In the genomic region with DNA sequence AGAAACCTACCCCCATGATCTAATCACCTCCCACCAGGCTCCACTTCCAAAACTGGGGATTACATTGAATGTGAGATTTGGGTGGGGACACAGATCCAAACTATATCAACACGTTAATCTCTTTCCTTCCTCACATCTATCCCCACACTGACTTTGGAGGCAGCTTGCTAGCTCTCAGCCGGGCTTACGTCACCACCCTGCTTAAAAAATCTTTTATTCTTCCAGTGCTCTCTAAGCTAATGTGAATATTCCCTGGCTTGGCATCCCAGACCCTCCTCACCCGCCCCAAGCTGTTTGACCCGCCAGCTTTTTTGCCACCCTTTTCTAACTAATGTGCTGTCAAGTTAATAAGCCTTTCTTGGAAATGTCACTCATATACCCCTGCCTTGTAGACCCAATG, we compare ENCODE assay signal across 16 cellular contexts.
"Had no signal": no experiment of that assay in that cellular context is flagged by ENCODE, and none has a peak within 500 bp of the region (broad histone marks: within the 10 kb centered on the region; RNA-seq: fewer than 3 reads in every experiment).

No MANE protein-coding gene starts in this region.

- H3K27me3 Mint-ChIP-seq: activated naive CD8-positive, alpha-beta T cell treated with anti-CD3 and anti-CD28 coated beads for 36 hours; activated T-helper 17 cell treated with anti-CD3 and anti-CD28 coated beads, Interleukin-2, amount 50 U/mL, for 72 hours had no signal

- H3K9ac ChIP-seq: neural progenitor cell had no signal

- H3K27me3 ChIP-seq: colonic mucosa, neural progenitor cell, thyroid gland had no signal

- H3K36me3 Mint-ChIP-seq: activated naive CD8-positive, alpha-beta T cell treated with anti-CD3 and anti-CD28 coated beads for 36 hours; naive B cell; neural progenitor cell; T-cell had no signal

- H3K9me3 ChIP-seq: colonic mucosa, lower lobe of right lung, thyroid gland had no signal

- H3K4me2 ChIP-seq: neural progenitor cell had no signal

- H3K4me3 ChIP-seq: colonic mucosa, lower lobe of right lung, neural progenitor cell, thyroid gland had no signal

- H3K9me3 Mint-ChIP-seq: activated naive CD8-positive, alpha-beta T cell treated with anti-CD3 and anti-CD28 coated beads for 36 hours; activated T-helper 17 cell treated with anti-CD3 and anti-CD28 coated beads, Interleukin-2, amount 50 U/mL, for 72 hours; naive B cell; neural progenitor cell; T-cell had no signal

- H3K4me3 Mint-ChIP-seq: activated CD8-positive, alpha-beta T cell treated with anti-CD3 and anti-CD28 coated beads, Interleukin-2, amount 10 ng/mL, durations not matched to agents 7 days and 5 days; activated naive CD8-positive, alpha-beta T cell treated with anti-CD3 and anti-CD28 coated beads for 36 hours; activated T-helper 17 cell treated with anti-CD3 and anti-CD28 coated beads, Interleukin-2, amount 50 U/mL, for 72 hours; naive B cell; neural progenitor cell; T-cell had no signal

- H3K36me3 ChIP-seq: colonic mucosa, lower lobe of right lung, neural progenitor cell, thyroid gland, WERI-Rb-1 had no signal

- ATAC-seq: activated CD8-positive, alpha-beta T cell treated with anti-CD3 and anti-CD28 coated beads, Interleukin-2, amount 10 ng/mL, durations not matched to agents 7 days and 5 days; activated T-helper 17 cell treated with anti-CD3 and anti-CD28 coated beads, Interleukin-2, amount 50 U/mL, for 72 hours; T-cell had no signal

- H3K4me1 Mint-ChIP-seq: activated T-helper 17 cell treated with anti-CD3 and anti-CD28 coated beads, Interleukin-2, amount 50 U/mL, for 72 hours; naive B cell; T-cell had no signal

- H3K27ac ChIP-seq: colonic mucosa, lower lobe of right lung, neural progenitor cell, thyroid gland, WERI-Rb-1 had no signal

- H3K27ac Mint-ChIP-seq: activated CD8-positive, alpha-beta T cell treated with anti-CD3 and anti-CD28 coated beads, Interleukin-2, amount 10 ng/mL, durations not matched to agents 7 days and 5 days; activated naive CD8-positive, alpha-beta T cell treated with anti-CD3 and anti-CD28 coated beads for 36 hours; activated T-helper 17 cell treated with anti-CD3 and anti-CD28 coated beads, Interleukin-2, amount 50 U/mL, for 72 hours; naive B cell; neural progenitor cell; T-cell had no signal

- H3K4me1 ChIP-seq: colonic mucosa, lower lobe of right lung, thyroid gland had no signal

- DNase-seq: activated CD4-positive, alpha-beta T cell treated with anti-CD3 and anti-CD28 coated beads for 1 hour; activated CD4-positive, alpha-beta T cell treated with anti-CD3 and anti-CD28 coated beads, Interleukin-2, amount 50 U/mL, for 1 hour; activated CD8-positive, alpha-beta T cell treated with anti-CD3 and anti-CD28 coated beads, Interleukin-2, amount 10 ng/mL, durations not matched to agents 7 days and 5 days; activated naive CD4-positive, alpha-beta T cell treated with Interleukin-2 at 50 U/mL for 16 hours; activated naive CD8-positive, alpha-beta T cell treated with anti-CD3 and anti-CD28 coated beads for 36 hours; activated T-cell treated with anti-CD3 and anti-CD28 coated beads, Interleukin-2, amount 50 U/mL, for 1 hour; colonic mucosa; lower lobe of right lung; naive B cell; stimulated activated CD4-positive, alpha-beta T cell treated with anti-CD3 and anti-CD28 coated beads, Interleukin-4, amount 100 ng/mL, for 1 hour; stimulated activated naive CD4-positive, alpha-beta T cell; T-cell; thyroid gland; WERI-Rb-1 had no signal
